ENCODE assay signal across 18 cellular contexts in genomic region chr1:188872376-188872775, GRCh38.
DNase-seq lines count a peak whose midpoint lies in the region; ATAC-seq and TF ChIP-seq lines count a peak whose summit lies in the region.
"Had no signal": no experiment of that assay in that cellular context is flagged by ENCODE, and none has a peak within 500 bp of the region (broad histone marks: within the 10 kb centered on the region; RNA-seq: fewer than 3 reads in every experiment).

No MANE protein-coding gene starts in this region.

- in situ Hi-C loops in IMR-90 (cut with MboI; ENCODE audit: low sequenced_read_pairs), result no loop called here

- WGBS in IMR-90 (ENCODE audit: extremely low coverage in 2 of 2, insufficient read length in 1 of 2), 2 experiments, result no CpG with 5 or more reads among the region's 2 CpGs

- H2BK15ac ChIP-seq in IMR-90 (ENCODE audit: low read depth, low read length), result no peak overlapping the region

- H4K8ac ChIP-seq in IMR-90 (ENCODE audit: low read depth in 2 of 2, low read length in 2 of 2), result no peak overlapping the region

- H2BK120ac ChIP-seq in IMR-90 (ENCODE audit: low read depth, low read length), result no peak overlapping the region

- dilution Hi-C loops in IMR-90 (cut with HindIII; ENCODE audit: low sequenced_read_pairs, unreplicated experiment), result no loop called here

- TF ChIP-seq CTCF in IMR-90 (conservative IDR thresholded peaks at IDR 0.05; ENCODE audit: low read depth, low read length), result no peak
- no peak for TF ChIP-seq CTCF in coronary artery (IDR thresholded peaks at IDR 0.05)

- H3K4ac ChIP-seq in IMR-90 (ENCODE audit: low read depth, low read length), result no peak overlapping the region

- H3K9me3 ChIP-seq in IMR-90 (ENCODE audit: control insufficient read depth, insufficient read depth, low read length) (no peaks in the 10 kb centered on the region), adipocyte (ENCODE audit: control insufficient read depth, low read length) (peaks cover 5% of the 10 kb centered on the region)
- H3K9me3 ChIP-seq: A549, Caco-2 had no signal

- H3K18ac ChIP-seq in IMR-90 (ENCODE audit: low read depth, low read length), result no peak overlapping the region

- H3K36me3 ChIP-seq in IMR-90 (ENCODE audit: control insufficient read depth, insufficient read depth, low read length) (no peaks in the 10 kb centered on the region), adipocyte (ENCODE audit: control insufficient read depth, insufficient read depth, low read length, severe bottlenecking) (no peaks in the 10 kb centered on the region)

- DNase-seq in EL, result peak; percentile 20
- peak; percentile 15 for DNase-seq in IMR-90
- peak; percentile 3 for DNase-seq in adipocyte (ENCODE audit: low read depth)
- peak; percentile 31 for DNase-seq in iris pigment epithelial cell (ENCODE audit: low read depth)
- no peak for DNase-seq in DMS53 treated with DMSO at 0.1 percent for 48 hours (lab: John Stamatoyannopoulos, UW; ENCODE audit: unreplicated experiment)
- no peak for DNase-seq in NCI-H82 treated with DMSO at 0.1 percent for 48 hours (lab: John Stamatoyannopoulos, UW; ENCODE audit: unreplicated experiment)
- DNase-seq in coronary artery (ENCODE audit: low spot score), result no peak
- DNase-seq: AML-193; Caco-2; CD4-positive, alpha-beta T cell; DMS79; GOT3; H7 had no signal

- H3K23ac ChIP-seq in IMR-90 (ENCODE audit: low read depth, low read length), result no peak overlapping the region

- intact Hi-C loops in IMR-90 (cut with micrococcal nuclease), result no loop called here

- no peak overlapping the region for H2BK20ac ChIP-seq in IMR-90 (ENCODE audit: low read depth, low read length)

- H4K91ac ChIP-seq in IMR-90 (ENCODE audit: insufficient read depth, low read depth, low read length), result no peak overlapping the region

- no peak overlapping the region for H3K56ac ChIP-seq in IMR-90 (ENCODE audit: extremely low read depth, insufficient read depth, low read length)

- no peaks in the 10 kb centered on the region for H3K9me1 ChIP-seq in IMR-90 (ENCODE audit: insufficient read depth, low read length)

- no peak for TF ChIP-seq RAD21 in IMR-90 (IDR thresholded peaks at IDR 0.05; ENCODE audit: low read length)

- H3K27ac ChIP-seq in IMR-90 (ENCODE audit: insufficient read depth, low read length), result no peak overlapping the region
- H3K27ac ChIP-seq in coronary artery, result no peak overlapping the region
- H3K27ac ChIP-seq: 22Rv1, A549, C4-2B had no signal

- H3K27me3 ChIP-seq in IMR-90 (ENCODE audit: control insufficient read depth, insufficient read depth, low read length) (no peaks in the 10 kb centered on the region), adipocyte (replicated peaks; ENCODE audit: control insufficient read depth, insufficient read depth, low read length) (no peaks in the 10 kb centered on the region)

- H4K20me1 ChIP-seq in IMR-90 (ENCODE audit: insufficient read depth, low read length), result no peaks in the 10 kb centered on the region

- CTCF ChIA-PET in IMR-90 (lab: Yijun Ruan, JAX), result no interaction called here

- no TSS peak for BruUV-seq in IMR-90 (replicated peaks; lab: Mats Ljungman, UMichigan)

- no peaks in the 10 kb centered on the region for H3K79me1 ChIP-seq in IMR-90 (ENCODE audit: low read depth in 1 of 2, low read length in 2 of 2)

- no peak overlapping the region for H4K5ac ChIP-seq in IMR-90 (ENCODE audit: low read depth, low read length)

- H3K4me1 ChIP-seq in IMR-90 (ENCODE audit: control insufficient read depth, insufficient read depth, low read length) (no peaks in the 10 kb centered on the region), adipocyte (ENCODE audit: control insufficient read depth, insufficient read depth, low read length) (no peaks in the 10 kb centered on the region)
- H3K4me1 ChIP-seq: A549, Caco-2 had no signal

- H2AK9ac ChIP-seq in IMR-90 (replicated peaks; ENCODE audit: low read depth, low read length, poor library complexity), result no peak overlapping the region

- no peak overlapping the region for H2AK5ac ChIP-seq in IMR-90 (ENCODE audit: low read depth, low read length)

- H3K9ac ChIP-seq in IMR-90 (ENCODE audit: low read depth, low read length), result no peak overlapping the region
- no peak overlapping the region for H3K9ac ChIP-seq in adipocyte (ENCODE audit: low read length)

- TF ChIP-seq POLR2A in IMR-90 (IDR thresholded peaks at IDR 0.05; ENCODE audit: low read depth, low read length), result no peak

- no peak overlapping the region for H3K4me2 ChIP-seq in IMR-90 (ENCODE audit: low read depth, low read length)
- H3K4me2 ChIP-seq: A549 had no signal

- H2BK5ac ChIP-seq in IMR-90 (ENCODE audit: low read depth, low read length, poor library complexity, severe bottlenecking), result no peak overlapping the region

- H3K4me3 ChIP-seq in IMR-90 (ENCODE audit: insufficient read depth, low read depth, low read length), result no peak overlapping the region
- H3K4me3 ChIP-seq in adipocyte (ENCODE audit: low read length), result no peak overlapping the region
- H3K4me3 ChIP-seq in coronary artery, result no peak overlapping the region
- H3K4me3 ChIP-seq: A549, GM12878 had no signal

- H3K14ac ChIP-seq in IMR-90 (replicated peaks; ENCODE audit: low read depth, low read length), result no peak overlapping the region

- no peak for ATAC-seq in IMR-90 (ENCODE audit: low read depth)
- ATAC-seq: A549, GM12878, HepG2 had no signal

- H2AFZ ChIP-seq in IMR-90 (replicated peaks; ENCODE audit: low read length, poor library complexity), result no peak overlapping the region

- POLR2A ChIA-PET in IMR-90 (lab: Charles Lee; ENCODE audit: unreplicated experiment), result no interaction called here

TF ChIP-seq in IMR-90, 13 proteins besides CTCF, POLR2A, EP300 and RAD21:
- TF ChIP-seq CHD1 (IDR thresholded peaks at IDR 0.05; ENCODE audit: low read depth, low read length) (no peak), SMC3 (IDR thresholded peaks at IDR 0.05; ENCODE audit: low read depth, low read length) (no peak), RCOR1 (IDR thresholded peaks at IDR 0.05; ENCODE audit: insufficient replicate concordance, low read length) (no peak), FOS (IDR thresholded peaks at IDR 0.05; ENCODE audit: low read depth, low read length) (no peak), RFX5 (IDR thresholded peaks at IDR 0.05; ENCODE audit: low read depth, low read length) (no peak), ELK1 (IDR thresholded peaks at IDR 0.05; ENCODE audit: borderline replicate concordance, low read depth, low read length) (no peak), CEBPB (IDR thresholded peaks at IDR 0.05; ENCODE audit: low read depth, low read length) (no peak), MXI1 (IDR thresholded peaks at IDR 0.05; ENCODE audit: borderline replicate concordance, low read depth, low read length) (no peak), MAZ (IDR thresholded peaks at IDR 0.05; ENCODE audit: borderline replicate concordance, low read depth, low read length) (no peak), BHLHE40 (IDR thresholded peaks at IDR 0.05; ENCODE audit: low read depth, low read length) (no peak), NFE2L2 (IDR thresholded peaks at IDR 0.05; ENCODE audit: low read depth, low read length) (no peak), USF2 (IDR thresholded peaks at IDR 0.05; ENCODE audit: low read depth, low read length) (no peak), MAFK (IDR thresholded peaks at IDR 0.05; ENCODE audit: low read depth, low read length) (no peak)

Comparison
In these comparisons a context has a peak if more than half of its experiments do, and no peak if none do; other contexts are left out.
1. DNase-seq: peak in EL (single experiment), IMR-90 (single experiment), adipocyte (single experiment) and iris pigment epithelial cell (single experiment); none in DMS53 treated with DMSO at 0.1 percent for 48 hours (single experiment), NCI-H82 treated with DMSO at 0.1 percent for 48 hours (single experiment) and coronary artery (single experiment).